In genomic region chr22:37672920-37673453, GRCh38 we compare ENCODE assay signal across 1 cellular context.
TF ChIP-seq lines count a peak whose summit lies in the region.

No MANE protein-coding gene starts in this region.

TF ChIP-seq in IMR-90, 13 proteins besides CTCF, POLR2A, EP300 and RAD21:
- no peak for TF ChIP-seq RFX5 (IDR thresholded peaks at IDR 0.05; ENCODE audit: low read depth, low read length)
- no peak for TF ChIP-seq BHLHE40 (IDR thresholded peaks at IDR 0.05; ENCODE audit: low read depth, low read length)
- no peak for TF ChIP-seq MAZ (IDR thresholded peaks at IDR 0.05; ENCODE audit: borderline replicate concordance, low read depth, low read length)
- TF ChIP-seq CHD1 (IDR thresholded peaks at IDR 0.05; ENCODE audit: low read depth, low read length): no peak
- TF ChIP-seq USF2 (IDR thresholded peaks at IDR 0.05; ENCODE audit: low read depth, low read length): no peak
- no peak for TF ChIP-seq NFE2L2 (IDR thresholded peaks at IDR 0.05; ENCODE audit: low read depth, low read length)
- no peak for TF ChIP-seq MAFK (IDR thresholded peaks at IDR 0.05; ENCODE audit: low read depth, low read length)
- TF ChIP-seq ELK1 (IDR thresholded peaks at IDR 0.05; ENCODE audit: borderline replicate concordance, low read depth, low read length): no peak
- no peak for TF ChIP-seq FOS (IDR thresholded peaks at IDR 0.05; ENCODE audit: low read depth, low read length)
- no peak for TF ChIP-seq RCOR1 (IDR thresholded peaks at IDR 0.05; ENCODE audit: insufficient replicate concordance, low read length)
